In the genomic region with DNA sequence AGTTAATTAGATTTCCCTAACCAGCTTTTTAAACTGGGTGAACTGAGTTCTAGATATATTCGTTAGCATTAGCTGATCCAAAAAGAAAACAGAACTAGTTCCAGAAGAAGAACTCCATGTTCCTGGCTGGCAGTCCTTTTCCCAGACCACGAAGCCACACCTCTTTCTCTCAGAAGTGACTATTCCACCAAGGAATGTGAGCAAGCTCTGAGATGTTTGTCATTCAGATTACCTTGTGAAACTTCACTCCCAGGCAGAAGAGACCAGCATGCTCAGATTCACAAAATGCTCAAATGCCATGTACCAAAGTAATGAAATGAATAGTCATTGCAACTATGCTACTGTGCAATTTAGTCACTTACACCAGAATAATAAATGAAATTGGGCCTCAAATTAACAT, we compare ENCODE assay signal across 9 cellular contexts. TPM values are rescaled to one million over a fixed set of nuclear protein-coding genes. Genes with fewer than 3 reads are reported as not detected.
DNase-seq lines count a peak whose midpoint lies in the region; ATAC-seq, FAIRE-seq and TF ChIP-seq lines count a peak whose summit lies in the region.
"Had no signal": no experiment of that assay in that cellular context is flagged by ENCODE, and none has a peak within 500 bp of the region (broad histone marks: within the 10 kb centered on the region; RNA-seq: fewer than 3 reads in every experiment).

No MANE protein-coding gene starts in this region.

- TF ChIP-seq CTCF in AG09309 (IDR thresholded peaks at IDR 0.05; ENCODE audit: control insufficient read depth, insufficient read depth, low read depth, low read length, missing control alignments), result no peak
- TF ChIP-seq CTCF in omental fat pad (IDR thresholded peaks at IDR 0.05), result no peak

- DNase-seq in AG09309 (ENCODE audit: low read depth) (peak; percentile 62), MG63 (peak; percentile 74), omental fat pad (ENCODE audit: low spot score) (no peak), DMS79 treated with DMSO at 0.1 percent for 48 hours (lab: John Stamatoyannopoulos, UW) (no peak), frontal cortex (ENCODE audit: low spot score in 2 of 2) (no peak), foreskin melanocyte (no peak)
- DNase-seq: stimulated activated CD4-positive, alpha-beta T cell treated with anti-CD3 and anti-CD28 coated beads, Interleukin-1b, Interleukin-23, amount 100 ng/mL, for 48 hours had no signal

- H3K9me3 ChIP-seq in MG63, result no peaks in the 10 kb centered on the region

- no peaks in the 10 kb centered on the region for H3K36me3 ChIP-seq in MG63

- ATAC-seq in esophagus mucosa, result peak; percentile 11
- ATAC-seq in omental fat pad (ENCODE audit: low FRiP score), result peak; percentile 39
- no peak for ATAC-seq in HG02938 (IDR thresholded peaks at IDR 0.05; ENCODE audit: unreplicated experiment)

- H3K4me3 ChIP-seq in AG09309 (ENCODE audit: control insufficient read depth, low read depth, low read length) (no peak overlapping the region), MG63 (no peak overlapping the region)

- no peak for FAIRE-seq in frontal cortex (lab: Jason Lieb, UNC)

- no peaks in the 10 kb centered on the region for H3K27me3 ChIP-seq in MG63

RNA-seq across cellular contexts. Expression of a gene that starts 4.4 kb away (rescaled TPM):
- total RNA-seq in MG63 (2014; rRNA removed; shearing (Covaris generic); ENCODE audit: low replicate concordance), result 12.3 and 13.8 TPM in 2 replicates
- total RNA-seq in esophagus mucosa (26.7 TPM), omental fat pad (10 to 100 TPM; 25.9 to 94.6 (median 41.8) TPM), frontal cortex (266 TPM)

Comparison
In these comparisons a context has a peak if more than half of its experiments do, and no peak if none do; other contexts are left out.
1. DNase-seq: peak in AG09309 (single experiment) and MG63 (single experiment); none in omental fat pad (single experiment), DMS79 treated with DMSO at 0.1 percent for 48 hours (single experiment), frontal cortex (0 of 2) and foreskin melanocyte (single experiment).